8 cellular contexts compared by ENCODE assay signal in genomic region chr10:110207805-110208613, GRCh38. TPM values are rescaled to one million over a fixed set of nuclear protein-coding genes. Genes with fewer than 3 reads are reported as not detected.
A peak's percentile ranks its signal among the peaks of the same experiment; 100 is the strongest.
DNase-seq lines count a peak whose midpoint lies in the region; ATAC-seq and TF ChIP-seq lines count a peak whose summit lies in the region.

No MANE protein-coding gene starts in this region.

- peak overlapping the region; percentile 75 for H3K27ac Mint-ChIP-seq in activated naive CD8-positive, alpha-beta T cell treated with anti-CD3 and anti-CD28 coated beads for 36 hours

- no peaks in the 10 kb centered on the region for H3K27me3 ChIP-seq in right atrium auricular region

- H3K9me3 ChIP-seq in right atrium auricular region = no peaks in the 10 kb centered on the region

- TF ChIP-seq CTCF in RWPE1 (conservative IDR thresholded peaks at IDR 0.05; ENCODE audit: low read depth) (no peak), right atrium auricular region (IDR thresholded peaks at IDR 0.05) (no peak), retinal pigment epithelial cell (conservative IDR thresholded peaks at IDR 0.05; ENCODE audit: low read depth, low read length) (no peak)

- peaks cover 41% of the 10 kb centered on the region for H3K4me1 Mint-ChIP-seq in activated naive CD8-positive, alpha-beta T cell treated with anti-CD3 and anti-CD28 coated beads for 36 hours

- CTCF ChIA-PET in RWPE1 (lab: Yijun Ruan, JAX) = interaction anchor here (0.6 to 2.1 kb wide), 7 partner anchors 11 to 324 kb away, joined by 3 to 10 read pairs (median 4); no protein-coding TSS in a partner anchor

- H3K9me3 Mint-ChIP-seq in activated naive CD8-positive, alpha-beta T cell treated with anti-CD3 and anti-CD28 coated beads for 36 hours = no peaks in the 10 kb centered on the region

- peak; percentile 56 for DNase-seq in DMS114 treated with DMSO at 0.1 percent for 48 hours (lab: John Stamatoyannopoulos, UW; ENCODE audit: unreplicated experiment)
- DNase-seq in RWPE1 (ENCODE audit: low spot score) = peak; percentile 38
- peak; percentile 65 for DNase-seq in activated naive CD8-positive, alpha-beta T cell treated with anti-CD3 and anti-CD28 coated beads for 36 hours
- no peak for DNase-seq in right atrium auricular region (ENCODE audit: low spot score)
- no peak for DNase-seq in retinal pigment epithelial cell (ENCODE audit: low read depth)
- DNase-seq in DMS79 (lab: John Stamatoyannopoulos, UW) = no peak

- no peaks in the 10 kb centered on the region for H3K36me3 ChIP-seq in right atrium auricular region

- peaks cover 0 to 17% of the 10 kb centered on the region in 2 donors for H3K4me1 ChIP-seq in right atrium auricular region

- ATAC-seq in HG03097 (IDR thresholded peaks at IDR 0.05; ENCODE audit: low FRiP score, unreplicated experiment) (peak; percentile 4), GM21528 (IDR thresholded peaks at IDR 0.05; ENCODE audit: low FRiP score, unreplicated experiment) (no peak)

- H3K36me3 Mint-ChIP-seq in activated naive CD8-positive, alpha-beta T cell treated with anti-CD3 and anti-CD28 coated beads for 36 hours = peaks cover 2% of the 10 kb centered on the region

- H3K4me3 ChIP-seq in right atrium auricular region (peak overlapping the region; percentile 75 to 77), retinal pigment epithelial cell (ENCODE audit: low read length) (peak overlapping the region; percentile 64)

- POLR2A ChIA-PET in RWPE1 (lab: Yijun Ruan, JAX; ENCODE audit: low non-redundant PET) = interaction anchor here (0.7 to 1.1 kb wide), 2 partner anchors 36 to 43 kb away, joined by 4 to 5 read pairs; no protein-coding TSS in a partner anchor

- H3K27me3 Mint-ChIP-seq in activated naive CD8-positive, alpha-beta T cell treated with anti-CD3 and anti-CD28 coated beads for 36 hours = peaks cover 37% of the 10 kb centered on the region

- H3K27ac ChIP-seq in RWPE1 = peak overlapping the region; percentile 90
- H3K27ac ChIP-seq in right atrium auricular region = peak overlapping the region; percentile 98 to 99

- H3K4me3 Mint-ChIP-seq in activated naive CD8-positive, alpha-beta T cell treated with anti-CD3 and anti-CD28 coated beads for 36 hours = peak overlapping the region; percentile 91

RNA-seq across cellular contexts. Expression of gene MXI1, which starts 0.6 kb away (rescaled TPM):
- 10 to 100 TPM; 24.4 to 26.7 TPM for total RNA-seq in activated naive CD8-positive, alpha-beta T cell treated with anti-CD3 and anti-CD28 coated beads for 36 hours
- total RNA-seq in right atrium auricular region = 10 to 100 TPM; 50.8 to 78.8 TPM

Comparison
In these comparisons a context has a peak if more than half of its experiments do, and no peak if none do; other contexts are left out.
1. DNase-seq: peak in DMS114 treated with DMSO at 0.1 percent for 48 hours (single experiment), RWPE1 (single experiment) and activated naive CD8-positive, alpha-beta T cell treated with anti-CD3 and anti-CD28 coated beads for 36 hours (single experiment); none in right atrium auricular region (single experiment), retinal pigment epithelial cell (single experiment) and DMS79 (single experiment).